Comparison of ENCODE assay signal across 12 cellular contexts in genomic region chr1:78996791-78997190, GRCh38. TPM values are rescaled to one million over a fixed set of nuclear protein-coding genes. Genes with fewer than 3 reads are reported as not detected.
"Had no signal": no experiment of that assay in that cellular context is flagged by ENCODE, and none has a peak within 500 bp of the region (broad histone marks: within the 10 kb centered on the region; RNA-seq: fewer than 3 reads in every experiment).

No MANE protein-coding gene starts in this region.

- H3K27ac ChIP-seq: GM23248, HL-60, KMS-11 had no signal

- H3K4me1 Mint-ChIP-seq: IgD-negative memory B cell had no signal

- H3K4me3 Mint-ChIP-seq: HFFc6, IgD-negative memory B cell had no signal

- H3K36me3 Mint-ChIP-seq: IgD-negative memory B cell had no signal

- H3K4me3 ChIP-seq: GM23248, HAP-1 had no signal

- H3K9me3 Mint-ChIP-seq: HFFc6, IgD-negative memory B cell had no signal

- FAIRE-seq: HepG2 had no signal

- H3K9me3 ChIP-seq: HAP-1 had no signal

- H3K4me1 ChIP-seq: HAP-1 had no signal

- ATAC-seq: HCT116, HepG2 had no signal

- H3K36me3 ChIP-seq: HAP-1 had no signal

- H3K27ac Mint-ChIP-seq: HFFc6, IgD-negative memory B cell had no signal

- DNase-seq: GM23248, GOT3, H7, HFFc6, KBM-7 had no signal

- H3K27me3 Mint-ChIP-seq: IgD-negative memory B cell had no signal

RNA-seq across cellular contexts. Expression of gene ADGRL4, which starts 9.7 kb away (rescaled TPM):
- total RNA-seq: H4, HepG2 had no signal
